17 cellular contexts compared by ENCODE assay signal in genomic region chr5:142245776-142246175, GRCh38.
DNase-seq lines count a peak whose midpoint lies in the region; ATAC-seq, FAIRE-seq and TF ChIP-seq lines count a peak whose summit lies in the region.
"Had no signal": no experiment of that assay in that cellular context is flagged by ENCODE, and none has a peak within 500 bp of the region (broad histone marks: within the 10 kb centered on the region; RNA-seq: fewer than 3 reads in every experiment).

No MANE protein-coding gene starts in this region.

- H3K27ac ChIP-seq in HUES6 (ENCODE audit: low read depth, low read length) (peak overlapping the region; percentile 42; the same call in 1 of the 2 replicates), lower lobe of right lung (peak overlapping the region; percentile 62), upper lobe of right lung (peak overlapping the region; percentile 60)
- H3K27ac ChIP-seq: parathyroid adenoma had no signal

- FAIRE-seq in bronchial epithelial cell (lab: Jason Lieb, UNC), result no peak
- FAIRE-seq: colon, frontal cortex, GM19239, K562 had no signal

- H3K4me1 ChIP-seq in HUES6 (ENCODE audit: control insufficient read depth, insufficient read depth, low read length) (peaks cover 9% of the 10 kb centered on the region; the same call in 1 of the 2 replicates), lower lobe of right lung (peaks cover 9% of the 10 kb centered on the region), upper lobe of right lung (peaks cover 14% of the 10 kb centered on the region)
- H3K4me1 ChIP-seq: parathyroid adenoma had no signal

- H3K27me3 ChIP-seq in HUES6 (ENCODE audit: control insufficient read depth, insufficient read depth, low read length) (no peaks in the 10 kb centered on the region), bronchial epithelial cell (ENCODE audit: control insufficient read depth, insufficient read depth, low read length) (no peaks in the 10 kb centered on the region), lower lobe of right lung (ENCODE audit: low read depth) (no peaks in the 10 kb centered on the region), upper lobe of right lung (no peaks in the 10 kb centered on the region)

- TF ChIP-seq CTCF in bronchial epithelial cell (IDR thresholded peaks at IDR 0.05; ENCODE audit: insufficient read depth, low read length, severe bottlenecking) (no peak), lower lobe of right lung (IDR thresholded peaks at IDR 0.05) (no peak), upper lobe of right lung (IDR thresholded peaks at IDR 0.05) (no peak)

- no peaks in the 10 kb centered on the region for H3K36me3 ChIP-seq in HUES6 (ENCODE audit: control insufficient read depth, insufficient read depth, low read length)
- H3K36me3 ChIP-seq in bronchial epithelial cell (ENCODE audit: control insufficient read depth, insufficient read depth, low read length), result no peaks in the 10 kb centered on the region
- no peaks in the 10 kb centered on the region for H3K36me3 ChIP-seq in lower lobe of right lung
- H3K36me3 ChIP-seq in upper lobe of right lung, result no peaks in the 10 kb centered on the region

- H3K4me3 ChIP-seq in HUES6 (ENCODE audit: low read depth, low read length), result no peak overlapping the region
- H3K4me3 ChIP-seq in bronchial epithelial cell (ENCODE audit: low read depth, low read length), result no peak overlapping the region
- H3K4me3 ChIP-seq in lower lobe of right lung, result no peak overlapping the region
- no peak overlapping the region for H3K4me3 ChIP-seq in upper lobe of right lung
- H3K4me3 ChIP-seq: K562 had no signal

- ATAC-seq in lower lobe of right lung (no peak), upper lobe of right lung (no peak), HG03159 (IDR thresholded peaks at IDR 0.05; ENCODE audit: unreplicated experiment) (no peak), GM21447 (IDR thresholded peaks at IDR 0.05; ENCODE audit: unreplicated experiment) (no peak)
- ATAC-seq: K562; stimulated activated naive B cell treated with anti-CD40 and anti-IgM and Interleukin-4, amounts not matched to agents 10 μg/mL and 1 μg/mL and 100 μg/mL, for 72 hours had no signal

- DNase-seq in bronchial epithelial cell (ENCODE audit: low read depth) (peak; percentile 50), lower lobe of right lung (no peak), upper lobe of right lung (no peak), retina (no peak)
- DNase-seq: activated CD4-positive, alpha-beta T cell treated with anti-CD3 and anti-CD28 coated beads, Interleukin-2, amount 50 U/mL, for 4 hours; activated gamma-delta T cell; NCI-H1694 treated with DMSO at 0.1 percent for 48 hours; stimulated activated naive B cell treated with anti-CD40 and anti-IgM and Interleukin-4, amounts not matched to agents 10 μg/mL and 1 μg/mL and 100 μg/mL, for 72 hours; T-helper 1 cell had no signal

- H3K9ac ChIP-seq in HUES6 (ENCODE audit: low read length), result peak overlapping the region; percentile 15
- H3K9ac ChIP-seq: parathyroid adenoma had no signal

- H3K9me3 ChIP-seq in HUES6 (ENCODE audit: control insufficient read depth, insufficient read depth, low read depth, low read length) (peaks cover 4% of the 10 kb centered on the region; the same call in 1 of the 2 replicates), lower lobe of right lung (no peaks in the 10 kb centered on the region), upper lobe of right lung (no peaks in the 10 kb centered on the region)

- intact Hi-C loops in lower lobe of right lung (cut with DNase I) (no loop called here), upper lobe of right lung (cut with DNase I) (no loop called here)
